Comparison of ENCODE assay signal across 22 cellular contexts in the genomic region with DNA sequence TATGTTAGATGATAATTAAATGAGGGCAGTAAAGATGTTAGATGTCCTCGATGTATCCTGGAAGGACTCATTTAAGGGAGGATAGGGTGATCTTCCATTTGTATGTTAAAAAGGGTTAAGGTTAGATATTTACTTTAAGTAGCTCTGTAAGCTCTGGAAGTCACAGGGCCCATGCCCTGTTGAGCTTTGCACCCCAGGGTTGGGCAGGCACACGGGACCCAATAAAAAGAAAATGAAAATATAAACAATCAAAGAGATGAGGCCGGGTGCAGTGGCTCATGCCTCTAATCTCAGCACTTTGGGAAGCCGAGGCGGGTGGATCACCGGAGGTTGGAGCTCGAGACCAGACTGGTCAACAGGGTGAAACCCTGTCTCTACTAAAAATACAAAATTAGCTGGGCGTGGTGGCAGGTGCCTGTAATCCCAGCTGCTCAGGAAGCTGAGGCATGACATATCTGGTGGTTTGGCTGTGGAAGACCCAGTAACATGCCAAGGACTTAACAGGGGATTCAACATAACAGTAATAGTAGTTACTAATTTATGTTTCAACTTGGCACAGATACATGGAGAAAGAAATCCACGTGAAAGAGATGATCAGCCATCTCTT. TPM values are rescaled to one million over a fixed set of nuclear protein-coding genes. Genes with fewer than 3 reads are reported as not detected.
DNase-seq lines count a peak whose midpoint lies in the region; ATAC-seq, FAIRE-seq and TF ChIP-seq lines count a peak whose summit lies in the region.
"Had no signal": no experiment of that assay in that cellular context is flagged by ENCODE, and none has a peak within 500 bp of the region (broad histone marks: within the 10 kb centered on the region; RNA-seq: fewer than 3 reads in every experiment).

No MANE protein-coding gene starts in this region.

- intact Hi-C loops in HepG2 (cut with micrococcal nuclease; ENCODE audit: unreplicated experiment) (no loop called here), right lobe of liver (cut with DNase I) (no loop called here), left cardiac atrium (cut with DNase I) (no loop called here)
- intact Hi-C loops in naive thymus-derived CD4-positive, alpha-beta T cell (cut with micrococcal nuclease) = no loop called here

- BruUV-seq in HepG2 (replicated peaks; lab: Mats Ljungman, UMichigan) = no TSS peak

- 64% methylated on average over 9 of the region's 9 CpGs for WGBS in HepG2 (ENCODE audit: low lambda C conversion rate)
- WGBS in right lobe of liver (ENCODE audit: insufficient coverage, low coverage, low lambda C conversion rate, missing lambda C conversion rate) = 71% methylated on average over 9 of the region's 9 CpGs

- no peak for TF ChIP-seq RAD21 in HepG2 (CRISPR knock-in tag; IDR thresholded peaks at IDR 0.05)

- CTCF ChIA-PET in HepG2 (lab: Yijun Ruan, JAX; ENCODE audit: low intra/inter-chr PET ratio, low total read pairs) = no interaction called here
- CTCF ChIA-PET in naive thymus-derived CD4-positive, alpha-beta T cell (lab: Charles Lee) = interaction anchor here (0.7 kb wide), 1 partner anchor 23 kb away, joined by 3 read pairs; no protein-coding TSS in a partner anchor

- H2AFZ ChIP-seq in HepG2 (ENCODE audit: low read length) = no peak overlapping the region
- H2AFZ ChIP-seq: GM23338 had no signal

- no peaks in the 10 kb centered on the region for H3K9me3 ChIP-seq in HepG2 (ENCODE audit: low read length)
- H3K9me3 ChIP-seq in right lobe of liver = no peaks in the 10 kb centered on the region
- no peaks in the 10 kb centered on the region for H3K9me3 ChIP-seq in T-helper 17 cell (ENCODE audit: control insufficient read depth, low read length, poor library complexity, severe bottlenecking)
- no peaks in the 10 kb centered on the region for H3K9me3 ChIP-seq in naive thymus-derived CD4-positive, alpha-beta T cell (ENCODE audit: control insufficient read depth in 2 of 3, low read length in 3 of 3)

- no peaks in the 10 kb centered on the region for H3K27me3 ChIP-seq in HepG2 (ENCODE audit: control insufficient read depth in 1 of 2, insufficient read depth in 2 of 2, low read length in 2 of 2)
- no peaks in the 10 kb centered on the region for H3K27me3 ChIP-seq in right lobe of liver
- H3K27me3 ChIP-seq in naive thymus-derived CD4-positive, alpha-beta T cell (ENCODE audit: control insufficient read depth in 2 of 2, insufficient read depth in 2 of 2, low read length in 2 of 2) = no peaks in the 10 kb centered on the region

- TF ChIP-seq CTCF in HepG2 (CRISPR knock-in tag; IDR thresholded peaks at IDR 0.05) = no peak
- TF ChIP-seq CTCF in right lobe of liver (IDR thresholded peaks at IDR 0.05) = no peak
- TF ChIP-seq CTCF in progenitor cell of endocrine pancreas (IDR thresholded peaks at IDR 0.05; ENCODE audit: unreplicated experiment) = no peak

- in situ Hi-C loops in HepG2 (cut with HindIII; ENCODE audit: extremely low pct_ligation_motif_present, low pct_unique_long_range_greater_than_20kb) = no loop called here

- peak overlapping the region; percentile 62 for H3K27ac Mint-ChIP-seq in T-helper 17 cell
- no peak overlapping the region for H3K27ac Mint-ChIP-seq in progenitor cell of endocrine pancreas
- no peak overlapping the region for H3K27ac Mint-ChIP-seq in naive thymus-derived CD4-positive, alpha-beta T cell
- H3K27ac Mint-ChIP-seq: B cell; CD4-positive, alpha-beta memory T cell; GM23338; H9 had no signal

- TF ChIP-seq POLR2A in HepG2 (IDR thresholded peaks at IDR 0.05; ENCODE audit: insufficient read depth in 1 of 2, low read depth in 2 of 2, low read length in 2 of 2) = no peak
- TF ChIP-seq POLR2A in right lobe of liver (IDR thresholded peaks at IDR 0.05) = no peak

- TF ChIP-seq EP300 in HepG2 (IDR thresholded peaks at IDR 0.05; ENCODE audit: low read depth in 2 of 2, low read length in 2 of 2) (no peak), HepG2 (CRISPR knock-in tag; IDR thresholded peaks at IDR 0.05; ENCODE audit: borderline replicate concordance) (no peak)

- POLR2A ChIA-PET in HepG2 (lab: Yijun Ruan, JAX) = no interaction called here
- POLR2A ChIA-PET in naive thymus-derived CD4-positive, alpha-beta T cell (lab: Charles Lee) = no interaction called here

- no peak overlapping the region for H3K4me3 Mint-ChIP-seq in T-helper 17 cell
- H3K4me3 Mint-ChIP-seq in progenitor cell of endocrine pancreas (ENCODE audit: low read depth) = no peak overlapping the region
- H3K4me3 Mint-ChIP-seq in naive thymus-derived CD4-positive, alpha-beta T cell = no peak overlapping the region
- H3K4me3 Mint-ChIP-seq: B cell; CD4-positive, alpha-beta memory T cell; GM23338; H9 had no signal

- no peak overlapping the region for H3K4me3 ChIP-seq in HepG2 (replicated peaks in 1 of 3; ENCODE audit: insufficient read depth in 1 of 3, low read depth in 2 of 3, low read length in 3 of 3)
- no peak overlapping the region for H3K4me3 ChIP-seq in right lobe of liver
- H3K4me3 ChIP-seq in naive thymus-derived CD4-positive, alpha-beta T cell (ENCODE audit: low read length) = no peak overlapping the region
- H3K4me3 ChIP-seq: GM12878, GM23338 had no signal

- H3K27ac ChIP-seq in HepG2 (ENCODE audit: extremely low read length, insufficient read depth, low read length) (no peak overlapping the region), right lobe of liver (no peak overlapping the region)
- H3K27ac ChIP-seq in naive thymus-derived CD4-positive, alpha-beta T cell (ENCODE audit: low read depth, low read length) = no peak overlapping the region
- H3K27ac ChIP-seq: 22Rv1 had no signal

- peaks cover 2% of the 10 kb centered on the region for H3K9me3 Mint-ChIP-seq in progenitor cell of endocrine pancreas (ENCODE audit: low read depth)
- H3K9me3 Mint-ChIP-seq in naive thymus-derived CD4-positive, alpha-beta T cell = peaks cover 0 to under 1% (median 0%) of the 10 kb centered on the region in 11 donors

- H3K79me2 ChIP-seq in HepG2 (ENCODE audit: insufficient read depth, low read length) = no peaks in the 10 kb centered on the region

- H3K4me1 Mint-ChIP-seq in T-helper 17 cell (no peaks in the 10 kb centered on the region), progenitor cell of endocrine pancreas (ENCODE audit: low read depth) (no peaks in the 10 kb centered on the region)
- no peaks in the 10 kb centered on the region for H3K4me1 Mint-ChIP-seq in naive thymus-derived CD4-positive, alpha-beta T cell
- H3K4me1 Mint-ChIP-seq: CD4-positive, alpha-beta memory T cell; GM23338 had no signal

- H4K20me1 ChIP-seq in HepG2 (ENCODE audit: insufficient read depth, low read length) = no peaks in the 10 kb centered on the region

- no peak for FAIRE-seq in HepG2 (lab: Jason Lieb, UNC)
- FAIRE-seq: A204.1, G401.6, GM12878, GM19239 had no signal

- no peaks in the 10 kb centered on the region for H3K36me3 Mint-ChIP-seq in T-helper 17 cell (ENCODE audit: low read depth)
- H3K36me3 Mint-ChIP-seq in progenitor cell of endocrine pancreas (ENCODE audit: insufficient read depth) = peaks cover 1% of the 10 kb centered on the region
- peaks cover 0 to 1% (median 0%) of the 10 kb centered on the region in 5 donors for H3K36me3 Mint-ChIP-seq in naive thymus-derived CD4-positive, alpha-beta T cell
- H3K36me3 Mint-ChIP-seq: CD4-positive, alpha-beta memory T cell had no signal

- H3K27me3 Mint-ChIP-seq in T-helper 17 cell (no peaks in the 10 kb centered on the region), progenitor cell of endocrine pancreas (no peaks in the 10 kb centered on the region)
- H3K27me3 Mint-ChIP-seq in naive thymus-derived CD4-positive, alpha-beta T cell = no peaks in the 10 kb centered on the region
- H3K27me3 Mint-ChIP-seq: B cell; CD4-positive, alpha-beta memory T cell had no signal

- H3K36me3 ChIP-seq in HepG2 (replicated peaks in 1 of 2; ENCODE audit: control insufficient read depth in 1 of 2, insufficient read depth in 2 of 2, low read length in 2 of 2) (no peaks in the 10 kb centered on the region), right lobe of liver (no peaks in the 10 kb centered on the region)
- H3K36me3 ChIP-seq in naive thymus-derived CD4-positive, alpha-beta T cell (ENCODE audit: control insufficient read depth in 2 of 3, insufficient read depth in 3 of 3, low read length in 3 of 3) = no peaks in the 10 kb centered on the region

- no peak overlapping the region for H3K4me2 ChIP-seq in HepG2 (ENCODE audit: low read depth, low read length)
- H3K4me2 ChIP-seq: GM23338 had no signal

- no peak for DNase-seq in HepG2 (ENCODE audit: low spot score)
- DNase-seq in right lobe of liver = no peak
- DNase-seq in T-helper 17 cell = no peak
- peak; percentile 73 for DNase-seq in myocyte (ENCODE audit: low read depth)
- DNase-seq in left cardiac atrium = no peak
- no peak for DNase-seq in progenitor cell of endocrine pancreas (ENCODE audit: low spot score, unreplicated experiment)
- DNase-seq in naive thymus-derived CD4-positive, alpha-beta T cell = no peak
- DNase-seq: C1 segment of cervical spinal cord; CD4-positive, alpha-beta memory T cell; COR-L47; DMS153; DND-41; H9 had no signal

- peaks cover 7% of the 10 kb centered on the region; the same call in 1 of the 2 replicates for H3K4me1 ChIP-seq in HepG2 (ENCODE audit: insufficient read depth, low read length)
- H3K4me1 ChIP-seq in right lobe of liver = no peaks in the 10 kb centered on the region
- H3K4me1 ChIP-seq in naive thymus-derived CD4-positive, alpha-beta T cell (ENCODE audit: control insufficient read depth in 2 of 2, insufficient read depth in 2 of 2, low read length in 2 of 2) = no peaks in the 10 kb centered on the region

- H3K9ac ChIP-seq in HepG2 (ENCODE audit: insufficient read depth, low read depth, low read length) = no peak overlapping the region

- ATAC-seq in HepG2 (no peak), right lobe of liver (no peak), T-helper 17 cell (no peak), left cardiac atrium (no peak), HG03159 (IDR thresholded peaks at IDR 0.05; ENCODE audit: unreplicated experiment) (no peak)
- ATAC-seq in naive thymus-derived CD4-positive, alpha-beta T cell = no peak
- ATAC-seq: GM12878, GM23338, HCT116 had no signal

RNA-seq across cellular contexts. Expression of a gene that starts 16.9 kb away (rescaled TPM):
- total RNA-seq in HepG2 (2016; rRNA removed; fragmentation: Illumina TruSeq; extraction: Trizol) (0.07 and 0.27 TPM in 2 replicates), right lobe of liver (under 1 TPM in 1 of 6 experiments, not detected in 5; 0.13 TPM), T-helper 17 cell (under 1 TPM; 0.32 to 0.91 TPM), myocyte (0.05 and 0.13 TPM in 2 replicates), left cardiac atrium (under 1 TPM in 1 of 2 donors, not detected in 1; 0.29 TPM), progenitor cell of endocrine pancreas (0.48 and 0.71 TPM in 2 replicates)
- 0.20 and 0.35 TPM in 2 replicates for total RNA-seq in HepG2 (2016; cell fraction: cytosol; rRNA removed; fragmentation: Illumina TruSeq; extraction: Trizol; ENCODE audit: low read depth)
- total RNA-seq in HepG2 (2016; cell fraction: insoluble cytoplasmic fraction; rRNA removed; fragmentation: Illumina TruSeq; extraction: Trizol) = 0.06 TPM in 1 of 2 replicates, not detected in the other
- total RNA-seq in HepG2 (2016; cell fraction: membrane; rRNA removed; fragmentation: Illumina TruSeq; extraction: Trizol) = 0.09 and 0.14 TPM in 2 replicates
- total RNA-seq in HepG2 (2016; cell fraction: nucleus; rRNA removed; fragmentation: Illumina TruSeq; extraction: Trizol) = 0.22 and 0.50 TPM in 2 replicates
- polyA plus RNA-seq in HepG2 (2011; rRNA removed) = 0.01 and 0.03 TPM in 2 replicates
- 0.05 TPM in 1 of 2 replicates, not detected in the other for polyA plus RNA-seq in HepG2 (2011; cell fraction: cytosol; rRNA removed)
- 0.09 TPM in 1 of 2 replicates, not detected in the other for polyA plus RNA-seq in HepG2 (2011; cell fraction: nucleus; rRNA removed)
- 0.03 TPM in 1 of 2 replicates, not detected in the other for polyA plus RNA-seq in HepG2 (2012)
- polyA plus RNA-seq in HepG2 (2016; cell fraction: cytosol; fragmentation: Illumina TruSeq; extraction: Trizol; ENCODE audit: low read depth) = 0.03 TPM in 2 replicates
- polyA plus RNA-seq in HepG2 (2016; cell fraction: insoluble cytoplasmic fraction; fragmentation: Illumina TruSeq; extraction: Trizol; ENCODE audit: low read depth) = not detected in 2 replicates
- polyA plus RNA-seq in HepG2 (2016; cell fraction: membrane; fragmentation: Illumina TruSeq; extraction: Trizol; ENCODE audit: low read depth) = 0.03 TPM in 1 of 2 replicates, not detected in the other
- polyA plus RNA-seq in HepG2 (2016; cell fraction: nucleus; fragmentation: Illumina TruSeq; extraction: Trizol; ENCODE audit: insufficient read depth, low read depth) = 0.09 and 0.10 TPM in 2 replicates
- 0.04 and 0.12 TPM in 2 replicates for polyA minus RNA-seq in HepG2 (2011; rRNA and poly(A)+ RNA removed; ENCODE audit: low replicate concordance)
- polyA minus RNA-seq in HepG2 (2011; cell fraction: cytosol; rRNA and poly(A)+ RNA removed) = not detected in 2 replicates
- polyA minus RNA-seq in HepG2 (2011; cell fraction: nucleus; rRNA and poly(A)+ RNA removed) = 0.25 and 0.26 TPM in 2 replicates
- 0.05 TPM for polyA plus RNA-seq in myocyte (2012)
- total RNA-seq in naive thymus-derived CD4-positive, alpha-beta T cell = under 1 TPM; 0.08 to 0.32 (median 0.12) TPM
- not detected for polyA plus RNA-seq in naive thymus-derived CD4-positive, alpha-beta T cell
